Comparison of ENCODE assay signal across 8 cellular contexts in genomic region chr4:16082424-16083216, GRCh38. TPM values are rescaled to one million over a fixed set of nuclear protein-coding genes. Genes with fewer than 3 reads are reported as not detected.
DNase-seq lines count a peak whose midpoint lies in the region; ATAC-seq and TF ChIP-seq lines count a peak whose summit lies in the region.

No MANE protein-coding gene starts in this region.

- DNase-seq in BE2C (peak; percentile 13), LNCaP clone FGC (ENCODE audit: low read depth) (no peak), T47D (ENCODE audit: low read depth in 1 of 2, low spot score in 1 of 2) (peak; percentile 38 to 52), kidney epithelial cell (ENCODE audit: low read depth) (no peak), NCI-H1417 treated with DMSO at 0.1 percent for 48 hours (lab: John Stamatoyannopoulos, UW) (no peak), NCI-H226 (no peak)
- peak; percentile 9 for DNase-seq in stimulated activated CD4-positive, alpha-beta T cell treated with anti-CD3 and anti-CD28 coated beads, Interleukin-1b, Interleukin-23, amount 100 ng/mL, for 48 hours

- in situ Hi-C loops in T47D (cut with HindIII; ENCODE audit: low pct_unique_long_range_greater_than_20kb, low sequenced_read_pairs): no loop called here

- H3K36me3 ChIP-seq in BE2C (no peaks in the 10 kb centered on the region), kidney epithelial cell (ENCODE audit: control insufficient read depth, insufficient read depth, low read length) (no peaks in the 10 kb centered on the region)

- TF ChIP-seq CTCF in BE2C (IDR thresholded peaks at IDR 0.05; ENCODE audit: low read depth, low read length) (no peak), LNCaP clone FGC (IDR thresholded peaks at IDR 0.05; ENCODE audit: control insufficient read depth, extremely low read depth, insufficient read depth) (no peak), kidney epithelial cell (IDR thresholded peaks at IDR 0.05; ENCODE audit: insufficient read depth, low read length, poor library complexity, severe bottlenecking) (no peak)

- H3K27me3 ChIP-seq in BE2C (peaks cover 60% of the 10 kb centered on the region), kidney epithelial cell (ENCODE audit: control insufficient read depth, insufficient read depth, low read length) (peaks cover 15% of the 10 kb centered on the region)

- H3K4me3 ChIP-seq in BE2C (ENCODE audit: low read depth, low read length): peak overlapping the region; percentile 32
- H3K4me3 ChIP-seq in LNCaP clone FGC (ENCODE audit: low read depth, low read length): peak overlapping the region; percentile 43
- H3K4me3 ChIP-seq in kidney epithelial cell (ENCODE audit: low read depth, low read length): peak overlapping the region; percentile 59

- no peak for ATAC-seq in HG03432 (IDR thresholded peaks at IDR 0.05; ENCODE audit: unreplicated experiment)

- H3K4me1 ChIP-seq in BE2C: no peaks in the 10 kb centered on the region

- H3K9me3 ChIP-seq in BE2C: no peaks in the 10 kb centered on the region; the same call in 1 of the 2 replicates

RNA-seq across cellular contexts. Expression of gene PROM1, which starts 1.2 kb away (rescaled TPM):
- polyA plus RNA-seq in BE2C (2012; ENCODE audit: insufficient read depth, insufficient read length, low read depth): 0.79 TPM
- 69.0 and 74.8 TPM in 2 replicates for total RNA-seq in kidney epithelial cell

Comparison
In these comparisons a context has a peak if more than half of its experiments do, and no peak if none do; other contexts are left out.
1. DNase-seq: peak in BE2C (single experiment), T47D (2 of 2) and stimulated activated CD4-positive, alpha-beta T cell treated with anti-CD3 and anti-CD28 coated beads, Interleukin-1b, Interleukin-23, amount 100 ng/mL, for 48 hours (single experiment); none in LNCaP clone FGC (single experiment), kidney epithelial cell (single experiment), NCI-H1417 treated with DMSO at 0.1 percent for 48 hours (single experiment) and NCI-H226 (single experiment).
2. Peak in every context shown above with its lines, with median percentiles within 50 percentile points of each other: H3K4me3 ChIP-seq.